1 cellular context compared by ENCODE assay signal in genomic region chr11:8329961-8330361, GRCh38.
TF ChIP-seq lines count a peak whose summit lies in the region.

No MANE protein-coding gene starts in this region.

TF ChIP-seq in H1, 55 proteins besides CTCF, POLR2A, EP300 and RAD21 (continued from another document):
- TF ChIP-seq E2F6 (IDR thresholded peaks at IDR 0.05): no peak
- TF ChIP-seq SRF (IDR thresholded peaks at IDR 0.05; ENCODE audit: low read depth, low read length): no peak
- TF ChIP-seq BCL11A (IDR thresholded peaks at IDR 0.05; ENCODE audit: low read depth in 2 of 2, low read length in 2 of 2): no peak
